22 cellular contexts compared by ENCODE assay signal in genomic region chr5:91340532-91340931, GRCh38. TPM values are rescaled to one million over a fixed set of nuclear protein-coding genes. Genes with fewer than 3 reads are reported as not detected.
DNase-seq lines count a peak whose midpoint lies in the region; TF ChIP-seq lines count a peak whose summit lies in the region.
"Had no signal": no experiment of that assay in that cellular context is flagged by ENCODE, and none has a peak within 500 bp of the region (broad histone marks: within the 10 kb centered on the region; RNA-seq: fewer than 3 reads in every experiment).

No MANE protein-coding gene starts in this region.

- no peak overlapping the region for H3K27ac Mint-ChIP-seq in activated T-helper 1 cell treated with anti-CD3 and anti-CD28 coated beads, Interleukin-12 subunit alpha, Interleukin-12 subunit beta, Interleukin-2, Interleukin-4 antibody, amounts not matched to agents 30 ng/mL and 10 ng/mL and 1 ng/mL, durations not matched to agents 14 hours and 24 hours and 36 hours
- H3K27ac Mint-ChIP-seq: CD4-positive, alpha-beta T cell had no signal

- H3K27me3 Mint-ChIP-seq in activated T-helper 1 cell treated with anti-CD3 and anti-CD28 coated beads, Interleukin-12 subunit alpha, Interleukin-12 subunit beta, Interleukin-2, Interleukin-4 antibody, amounts not matched to agents 30 ng/mL and 10 ng/mL and 1 ng/mL, durations not matched to agents 14 hours and 24 hours and 36 hours (ENCODE audit: insufficient read depth): peaks cover 6% of the 10 kb centered on the region
- H3K27me3 Mint-ChIP-seq: CD4-positive, alpha-beta T cell had no signal

- H3K27ac ChIP-seq in HEK293 (ENCODE audit: extremely low read depth, low read depth, low read length): no peak overlapping the region
- H3K27ac ChIP-seq in SJSA1: peak overlapping the region; percentile 24; the same call in 1 of the 2 replicates
- no peak overlapping the region for H3K27ac ChIP-seq in iPS-20b (ENCODE audit: low read length)
- H3K27ac ChIP-seq: A549; BLaER1 treated with 17β-estradiol and CSF1 and Interleukin-3, amounts not matched to agents 10 nM and 100 nM had no signal

- POLR2A ChIA-PET in HEK293 (lab: Yijun Ruan, JAX): interaction anchor here (0.6 kb wide), 1 partner anchor 11 kb away, joined by 3 read pairs; no protein-coding TSS in a partner anchor

- no peaks in the 10 kb centered on the region for H3K9me3 Mint-ChIP-seq in activated T-helper 1 cell treated with anti-CD3 and anti-CD28 coated beads, Interleukin-12 subunit alpha, Interleukin-12 subunit beta, Interleukin-2, Interleukin-4 antibody, amounts not matched to agents 30 ng/mL and 10 ng/mL and 1 ng/mL, durations not matched to agents 14 hours and 24 hours and 36 hours
- H3K9me3 Mint-ChIP-seq: CD4-positive, alpha-beta T cell had no signal

- H3K4me3 Mint-ChIP-seq in activated T-helper 1 cell treated with anti-CD3 and anti-CD28 coated beads, Interleukin-12 subunit alpha, Interleukin-12 subunit beta, Interleukin-2, Interleukin-4 antibody, amounts not matched to agents 30 ng/mL and 10 ng/mL and 1 ng/mL, durations not matched to agents 14 hours and 24 hours and 36 hours: no peak overlapping the region
- H3K4me3 Mint-ChIP-seq: CD14-positive monocyte; CD4-positive, alpha-beta T cell; CD8-positive, alpha-beta memory T cell; GM23338 had no signal

- H3K27me3 ChIP-seq in SJSA1 (replicated peaks) (no peaks in the 10 kb centered on the region), iPS-20b (ENCODE audit: insufficient read depth, low read length) (no peaks in the 10 kb centered on the region)
- H3K27me3 ChIP-seq: BE2C; BLaER1 treated with 17β-estradiol and CSF1 and Interleukin-3, amounts not matched to agents 10 nM and 100 nM had no signal

- H3K9ac ChIP-seq in iPS-20b (ENCODE audit: low read depth, low read length): peak overlapping the region; percentile 28; the same call in 1 of the 2 replicates
- H3K9ac ChIP-seq: BLaER1 treated with 17β-estradiol and CSF1 and Interleukin-3, amounts not matched to agents 10 nM and 100 nM had no signal

- no peak for TF ChIP-seq CTCF in HEK293 (tag by site-specific recombination; IDR thresholded peaks at IDR 0.05)

- intact Hi-C loops in activated T-helper 1 cell treated with anti-CD3 and anti-CD28 coated beads, Interleukin-12 subunit alpha, Interleukin-12 subunit beta, Interleukin-2, Interleukin-4 antibody, amounts not matched to agents 30 ng/mL and 10 ng/mL and 1 ng/mL, durations not matched to agents 14 hours and 24 hours and 36 hours (cut with micrococcal nuclease): no loop called here

- no peak for DNase-seq in SJSA1 (ENCODE audit: low read depth in 1 of 2, low spot score in 2 of 2)
- no peak for DNase-seq in effector CD4-positive, alpha-beta T cell
- no peak for DNase-seq in stimulated activated naive CD4-positive, alpha-beta T cell (lab: John Stamatoyannopoulos, UW)
- DNase-seq in activated T-helper 1 cell treated with anti-CD3 and anti-CD28 coated beads, Interleukin-12 subunit alpha, Interleukin-12 subunit beta, Interleukin-2, Interleukin-4 antibody, amounts not matched to agents 30 ng/mL and 10 ng/mL and 1 ng/mL, durations not matched to agents 14 hours and 24 hours and 36 hours (ENCODE audit: low spot score): no peak
- DNase-seq: 8988T; ACHN; AML-193; BE2C; CD4-positive, alpha-beta T cell; CD8-positive, alpha-beta memory T cell; DMS 273 treated with DMSO at 0.1 percent for 48 hours; DMS79; EL; GDM1 had no signal

- CTCF ChIA-PET in HEK293 (lab: Yijun Ruan, JAX): no interaction called here

- no peaks in the 10 kb centered on the region for H3K4me1 Mint-ChIP-seq in activated T-helper 1 cell treated with anti-CD3 and anti-CD28 coated beads, Interleukin-12 subunit alpha, Interleukin-12 subunit beta, Interleukin-2, Interleukin-4 antibody, amounts not matched to agents 30 ng/mL and 10 ng/mL and 1 ng/mL, durations not matched to agents 14 hours and 24 hours and 36 hours (ENCODE audit: low read depth)
- H3K4me1 Mint-ChIP-seq: CD14-positive monocyte; CD8-positive, alpha-beta memory T cell had no signal

- H3K36me3 Mint-ChIP-seq in activated T-helper 1 cell treated with anti-CD3 and anti-CD28 coated beads, Interleukin-12 subunit alpha, Interleukin-12 subunit beta, Interleukin-2, Interleukin-4 antibody, amounts not matched to agents 30 ng/mL and 10 ng/mL and 1 ng/mL, durations not matched to agents 14 hours and 24 hours and 36 hours (ENCODE audit: low read depth): no peaks in the 10 kb centered on the region
- H3K36me3 Mint-ChIP-seq: CD14-positive monocyte; CD8-positive, alpha-beta memory T cell had no signal

- H3K36me3 ChIP-seq in HEK293 (ENCODE audit: control insufficient read depth in 2 of 2, insufficient read depth in 1 of 2, low read length in 2 of 2): no peaks in the 10 kb centered on the region
- H3K36me3 ChIP-seq in SJSA1: no peaks in the 10 kb centered on the region
- H3K36me3 ChIP-seq in iPS-20b (ENCODE audit: insufficient read depth, low read depth, low read length): no peaks in the 10 kb centered on the region
- H3K36me3 ChIP-seq: BE2C; BLaER1 treated with 17β-estradiol and CSF1 and Interleukin-3, amounts not matched to agents 10 nM and 100 nM; HAP-1 had no signal

- H3K9me3 ChIP-seq in HEK293 (ENCODE audit: control insufficient read depth, insufficient read depth, low read depth, low read length): no peaks in the 10 kb centered on the region
- H3K9me3 ChIP-seq in SJSA1 (replicated peaks): no peaks in the 10 kb centered on the region
- H3K9me3 ChIP-seq in iPS-20b (ENCODE audit: insufficient read depth, low read depth, low read length): peaks cover 7% of the 10 kb centered on the region; the same call in 1 of the 2 replicates
- H3K9me3 ChIP-seq: A549, BE2C, HAP-1 had no signal

- no peak overlapping the region for H3K4me3 ChIP-seq in HEK293 (ENCODE audit: low read depth, low read length)
- H3K4me3 ChIP-seq in SJSA1: no peak overlapping the region
- no peak overlapping the region for H3K4me3 ChIP-seq in iPS-20b (ENCODE audit: low read length)
- H3K4me3 ChIP-seq: A549; BLaER1 treated with 17β-estradiol and CSF1 and Interleukin-3, amounts not matched to agents 10 nM and 100 nM; GM12878; GM23338; HAP-1 had no signal

- H3K4me1 ChIP-seq in HEK293 (ENCODE audit: control insufficient read depth, insufficient read depth, low read length) (no peaks in the 10 kb centered on the region), SJSA1 (replicated peaks) (peaks cover 19% of the 10 kb centered on the region), iPS-20b (ENCODE audit: insufficient read depth, low read length) (peaks cover 8% of the 10 kb centered on the region; the same call in 1 of the 2 replicates)
- H3K4me1 ChIP-seq: BE2C had no signal

TF ChIP-seq in HEK293, 187 proteins besides CTCF, POLR2A, EP300 and RAD21:
- TF ChIP-seq ZNF121 (tag by site-specific recombination; IDR thresholded peaks at IDR 0.05) (peak; percentile 59; the same call in 1 of the 2 replicates), ZNF423 (tag by site-specific recombination; IDR thresholded peaks at IDR 0.05) (no peak)

RNA-seq across cellular contexts. Expression of gene ARRDC3, which starts 42.6 kb away (rescaled TPM):
- 22.2 and 25.1 TPM in 2 replicates for total RNA-seq in SJSA1 (2014; rRNA removed; shearing (Covaris generic))
- 10.5 and 11.5 TPM in 2 replicates for total RNA-seq in activated T-helper 1 cell treated with anti-CD3 and anti-CD28 coated beads, Interleukin-12 subunit alpha, Interleukin-12 subunit beta, Interleukin-2, Interleukin-4 antibody, amounts not matched to agents 30 ng/mL and 10 ng/mL and 1 ng/mL, durations not matched to agents 14 hours and 24 hours and 36 hours
